17 cellular contexts compared by ENCODE assay signal in the genomic region with DNA sequence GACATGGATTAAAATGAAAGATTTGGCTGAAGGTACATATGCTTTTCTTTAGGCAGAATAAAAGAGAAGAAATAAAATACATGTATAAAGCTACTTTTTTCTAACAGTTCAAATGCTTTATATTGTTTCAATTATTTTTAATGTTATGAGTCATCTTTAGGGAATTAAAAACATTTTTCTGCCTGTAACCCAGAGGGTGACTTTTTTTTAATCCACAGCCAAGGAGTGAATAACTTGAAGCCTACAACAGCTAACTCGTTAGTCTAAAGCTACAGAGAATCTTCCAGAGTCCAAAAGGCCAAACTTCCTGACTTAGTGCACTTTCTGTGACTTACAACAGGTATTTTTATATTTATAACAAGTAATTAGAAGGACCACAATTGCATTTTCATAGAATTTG.
DNase-seq lines count a peak whose midpoint lies in the region; ATAC-seq lines count a peak whose summit lies in the region.
"Had no signal": no experiment of that assay in that cellular context is flagged by ENCODE, and none has a peak within 500 bp of the region (broad histone marks: within the 10 kb centered on the region; RNA-seq: fewer than 3 reads in every experiment).

No MANE protein-coding gene starts in this region.

- DNase-seq in EL = peak; percentile 63
- DNase-seq in SK-N-MC (ENCODE audit: low read depth, low spot score) = no peak
- peak; percentile 61 for DNase-seq in fibroblast of gingiva (ENCODE audit: low read depth)
- peak; percentile 13 for DNase-seq in smooth muscle cell of the brain vasculature (ENCODE audit: low read depth, low spot score)
- no peak for DNase-seq in SW480 (ENCODE audit: low spot score)
- DNase-seq in activated gamma-delta T cell treated with Interleukin-2 at 50 U/mL for 16 hours = no peak
- DNase-seq in Kasumi-1 (lab: John Stamatoyannopoulos, UW) = no peak
- DNase-seq: activated naive CD4-positive, alpha-beta T cell treated with anti-CD3 and anti-CD28 coated beads, Interleukin-2, amount 10 ng/mL, durations not matched to agents 7 days and 5 days; CD4-positive, CD25-positive, alpha-beta regulatory T cell; head of caudate nucleus; NCI-H2029 treated with DMSO at 0.1 percent for 48 hours; NCI-H526 treated with DMSO at 0.1 percent for 48 hours; occipital lobe; stimulated activated naive CD4-positive, alpha-beta T cell had no signal

- H3K4me3 ChIP-seq in SK-N-MC = no peak overlapping the region
- H3K4me3 ChIP-seq: skin epidermis had no signal

- ATAC-seq in GM18867 (IDR thresholded peaks at IDR 0.05; ENCODE audit: unreplicated experiment) = no peak
- ATAC-seq: activated CD4-positive, CD25-positive, alpha-beta regulatory T cell treated with anti-CD3 and anti-CD28 coated beads, Interleukin-2, amount 50 U/mL, for 24 hours had no signal

- H3K27ac ChIP-seq in SK-N-MC = peak overlapping the region; percentile 85; the same call in 1 of the 2 replicates

- H3K9ac ChIP-seq in SK-N-MC (ENCODE audit: insufficient read length) = no peak overlapping the region

- H3K36me3 ChIP-seq in SK-N-MC (ENCODE audit: insufficient read depth, low read length) = no peaks in the 10 kb centered on the region

- H3K9me3 ChIP-seq in SK-N-MC (ENCODE audit: low read depth, low read length) = no peaks in the 10 kb centered on the region

Comparison
In these comparisons a context has a peak if more than half of its experiments do, and no peak if none do; other contexts are left out.
1. DNase-seq: peak in EL (single experiment), fibroblast of gingiva (single experiment) and smooth muscle cell of the brain vasculature (single experiment); none in SK-N-MC (single experiment), SW480 (single experiment), activated gamma-delta T cell treated with Interleukin-2 at 50 U/mL for 16 hours (single experiment) and Kasumi-1 (0 of 2).